In the genomic region with DNA sequence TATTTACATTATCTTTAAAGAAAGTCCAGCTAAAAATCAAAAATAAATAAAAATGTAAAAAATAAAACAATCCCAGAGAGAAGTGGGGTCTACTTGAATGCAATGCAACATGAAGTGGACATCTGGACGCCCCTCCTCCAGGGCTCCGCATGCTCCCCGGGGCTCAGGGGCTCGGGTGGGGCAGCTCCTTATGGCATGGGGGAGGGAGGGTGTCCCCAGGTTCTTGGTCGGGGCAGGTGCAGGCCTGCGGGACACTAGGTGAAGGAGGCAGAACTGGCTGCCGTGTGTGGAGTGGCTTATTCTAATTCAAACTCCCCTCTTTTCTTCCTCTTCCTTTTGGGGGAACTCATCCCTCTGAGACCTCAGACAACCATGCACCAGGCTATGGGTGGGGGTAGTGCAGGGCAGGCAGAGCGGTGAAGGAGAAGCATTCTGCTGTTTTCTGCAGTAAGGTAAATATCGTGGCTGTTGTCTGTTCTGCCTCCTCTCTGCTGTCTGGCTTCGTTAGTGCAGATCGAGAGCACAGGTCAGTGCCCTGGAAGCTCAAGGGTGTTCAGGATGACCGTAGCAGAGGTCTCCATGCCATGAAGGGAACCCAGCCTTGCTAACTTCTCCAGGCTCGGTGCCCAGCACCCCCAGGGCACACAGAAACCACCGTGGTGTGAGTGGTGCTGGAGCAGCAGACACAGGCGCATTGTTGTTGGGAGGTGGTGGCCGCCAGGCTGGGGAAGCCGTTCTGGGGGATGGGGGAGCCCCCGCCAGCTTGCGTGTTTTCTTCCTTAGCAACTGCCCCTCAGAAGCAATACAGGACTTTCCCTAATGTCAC, we compare ENCODE assay signal across 2 cellular contexts.
TF ChIP-seq lines count a peak whose summit lies in the region.

No MANE protein-coding gene starts in this region.

TF ChIP-seq in H1, 55 proteins besides CTCF, POLR2A, EP300 and RAD21:
- TF ChIP-seq, protein P1, sequence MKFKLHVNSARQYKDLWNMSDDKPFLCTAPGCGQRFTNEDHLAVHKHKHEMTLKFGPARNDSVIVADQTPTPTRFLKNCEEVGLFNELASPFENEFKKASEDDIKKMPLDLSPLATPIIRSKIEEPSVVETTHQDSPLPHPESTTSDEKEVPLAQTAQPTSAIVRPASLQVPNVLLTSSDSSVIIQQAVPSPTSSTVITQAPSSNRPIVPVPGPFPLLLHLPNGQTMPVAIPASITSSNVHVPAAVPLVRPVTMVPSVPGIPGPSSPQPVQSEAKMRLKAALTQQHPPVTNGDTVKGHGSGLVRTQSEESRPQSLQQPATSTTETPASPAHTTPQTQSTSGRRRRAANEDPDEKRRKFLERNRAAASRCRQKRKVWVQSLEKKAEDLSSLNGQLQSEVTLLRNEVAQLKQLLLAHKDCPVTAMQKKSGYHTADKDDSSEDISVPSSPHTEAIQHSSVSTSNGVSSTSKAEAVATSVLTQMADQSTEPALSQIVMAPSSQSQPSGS (IDR thresholded peaks at IDR 0.05; ENCODE audit: low read length) = no peak
- TF ChIP-seq KDM4A (IDR thresholded peaks at IDR 0.05; ENCODE audit: low read depth, low read length, severe bottlenecking) (no peak), TAF7 (optimal IDR thresholded peaks at IDR 0.05; ENCODE audit: borderline replicate concordance, low read depth, low read length) (no peak), JUN (IDR thresholded peaks at IDR 0.05; ENCODE audit: low read depth, low read length) (no peak), TCF12 (IDR thresholded peaks at IDR 0.05; ENCODE audit: low read depth, low read length) (no peak), EGR1 (IDR thresholded peaks at IDR 0.05; ENCODE audit: borderline replicate concordance, low read depth, low read length) (no peak), SP1 (IDR thresholded peaks at IDR 0.05; ENCODE audit: low read depth, low read length) (no peak), GTF2F1 (IDR thresholded peaks at IDR 0.05; ENCODE audit: borderline replicate concordance, low read depth, low read length) (no peak), TAF1 (IDR thresholded peaks at IDR 0.05; ENCODE audit: low read depth, low read length) (no peak)
- TF ChIP-seq, protein P2, sequence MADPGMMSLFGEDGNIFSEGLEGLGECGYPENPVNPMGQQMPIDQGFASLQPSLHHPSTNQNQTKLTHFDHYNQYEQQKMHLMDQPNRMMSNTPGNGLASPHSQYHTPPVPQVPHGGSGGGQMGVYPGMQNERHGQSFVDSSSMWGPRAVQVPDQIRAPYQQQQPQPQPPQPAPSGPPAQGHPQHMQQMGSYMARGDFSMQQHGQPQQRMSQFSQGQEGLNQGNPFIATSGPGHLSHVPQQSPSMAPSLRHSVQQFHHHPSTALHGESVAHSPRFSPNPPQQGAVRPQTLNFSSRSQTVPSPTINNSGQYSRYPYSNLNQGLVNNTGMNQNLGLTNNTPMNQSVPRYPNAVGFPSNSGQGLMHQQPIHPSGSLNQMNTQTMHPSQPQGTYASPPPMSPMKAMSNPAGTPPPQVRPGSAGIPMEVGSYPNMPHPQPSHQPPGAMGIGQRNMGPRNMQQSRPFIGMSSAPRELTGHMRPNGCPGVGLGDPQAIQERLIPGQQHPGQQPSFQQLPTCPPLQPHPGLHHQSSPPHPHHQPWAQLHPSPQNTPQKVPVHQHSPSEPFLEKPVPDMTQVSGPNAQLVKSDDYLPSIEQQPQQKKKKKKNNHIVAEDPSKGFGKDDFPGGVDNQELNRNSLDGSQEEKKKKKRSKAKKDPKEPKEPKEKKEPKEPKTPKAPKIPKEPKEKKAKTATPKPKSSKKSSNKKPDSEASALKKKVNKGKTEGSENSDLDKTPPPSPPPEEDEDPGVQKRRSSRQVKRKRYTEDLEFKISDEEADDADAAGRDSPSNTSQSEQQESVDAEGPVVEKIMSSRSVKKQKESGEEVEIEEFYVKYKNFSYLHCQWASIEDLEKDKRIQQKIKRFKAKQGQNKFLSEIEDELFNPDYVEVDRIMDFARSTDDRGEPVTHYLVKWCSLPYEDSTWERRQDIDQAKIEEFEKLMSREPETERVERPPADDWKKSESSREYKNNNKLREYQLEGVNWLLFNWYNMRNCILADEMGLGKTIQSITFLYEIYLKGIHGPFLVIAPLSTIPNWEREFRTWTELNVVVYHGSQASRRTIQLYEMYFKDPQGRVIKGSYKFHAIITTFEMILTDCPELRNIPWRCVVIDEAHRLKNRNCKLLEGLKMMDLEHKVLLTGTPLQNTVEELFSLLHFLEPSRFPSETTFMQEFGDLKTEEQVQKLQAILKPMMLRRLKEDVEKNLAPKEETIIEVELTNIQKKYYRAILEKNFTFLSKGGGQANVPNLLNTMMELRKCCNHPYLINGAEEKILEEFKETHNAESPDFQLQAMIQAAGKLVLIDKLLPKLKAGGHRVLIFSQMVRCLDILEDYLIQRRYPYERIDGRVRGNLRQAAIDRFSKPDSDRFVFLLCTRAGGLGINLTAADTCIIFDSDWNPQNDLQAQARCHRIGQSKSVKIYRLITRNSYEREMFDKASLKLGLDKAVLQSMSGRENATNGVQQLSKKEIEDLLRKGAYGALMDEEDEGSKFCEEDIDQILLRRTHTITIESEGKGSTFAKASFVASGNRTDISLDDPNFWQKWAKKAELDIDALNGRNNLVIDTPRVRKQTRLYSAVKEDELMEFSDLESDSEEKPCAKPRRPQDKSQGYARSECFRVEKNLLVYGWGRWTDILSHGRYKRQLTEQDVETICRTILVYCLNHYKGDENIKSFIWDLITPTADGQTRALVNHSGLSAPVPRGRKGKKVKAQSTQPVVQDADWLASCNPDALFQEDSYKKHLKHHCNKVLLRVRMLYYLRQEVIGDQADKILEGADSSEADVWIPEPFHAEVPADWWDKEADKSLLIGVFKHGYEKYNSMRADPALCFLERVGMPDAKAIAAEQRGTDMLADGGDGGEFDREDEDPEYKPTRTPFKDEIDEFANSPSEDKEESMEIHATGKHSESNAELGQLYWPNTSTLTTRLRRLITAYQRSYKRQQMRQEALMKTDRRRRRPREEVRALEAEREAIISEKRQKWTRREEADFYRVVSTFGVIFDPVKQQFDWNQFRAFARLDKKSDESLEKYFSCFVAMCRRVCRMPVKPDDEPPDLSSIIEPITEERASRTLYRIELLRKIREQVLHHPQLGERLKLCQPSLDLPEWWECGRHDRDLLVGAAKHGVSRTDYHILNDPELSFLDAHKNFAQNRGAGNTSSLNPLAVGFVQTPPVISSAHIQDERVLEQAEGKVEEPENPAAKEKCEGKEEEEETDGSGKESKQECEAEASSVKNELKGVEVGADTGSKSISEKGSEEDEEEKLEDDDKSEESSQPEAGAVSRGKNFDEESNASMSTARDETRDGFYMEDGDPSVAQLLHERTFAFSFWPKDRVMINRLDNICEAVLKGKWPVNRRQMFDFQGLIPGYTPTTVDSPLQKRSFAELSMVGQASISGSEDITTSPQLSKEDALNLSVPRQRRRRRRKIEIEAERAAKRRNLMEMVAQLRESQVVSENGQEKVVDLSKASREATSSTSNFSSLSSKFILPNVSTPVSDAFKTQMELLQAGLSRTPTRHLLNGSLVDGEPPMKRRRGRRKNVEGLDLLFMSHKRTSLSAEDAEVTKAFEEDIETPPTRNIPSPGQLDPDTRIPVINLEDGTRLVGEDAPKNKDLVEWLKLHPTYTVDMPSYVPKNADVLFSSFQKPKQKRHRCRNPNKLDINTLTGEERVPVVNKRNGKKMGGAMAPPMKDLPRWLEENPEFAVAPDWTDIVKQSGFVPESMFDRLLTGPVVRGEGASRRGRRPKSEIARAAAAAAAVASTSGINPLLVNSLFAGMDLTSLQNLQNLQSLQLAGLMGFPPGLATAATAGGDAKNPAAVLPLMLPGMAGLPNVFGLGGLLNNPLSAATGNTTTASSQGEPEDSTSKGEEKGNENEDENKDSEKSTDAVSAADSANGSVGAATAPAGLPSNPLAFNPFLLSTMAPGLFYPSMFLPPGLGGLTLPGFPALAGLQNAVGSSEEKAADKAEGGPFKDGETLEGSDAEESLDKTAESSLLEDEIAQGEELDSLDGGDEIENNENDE (IDR thresholded peaks at IDR 0.05; ENCODE audit: insufficient replicate concordance, low read length) = no peak

TF ChIP-seq in HepG2, 621 proteins besides CTCF, POLR2A, EP300 and RAD21:
- TF ChIP-seq, protein P3, sequence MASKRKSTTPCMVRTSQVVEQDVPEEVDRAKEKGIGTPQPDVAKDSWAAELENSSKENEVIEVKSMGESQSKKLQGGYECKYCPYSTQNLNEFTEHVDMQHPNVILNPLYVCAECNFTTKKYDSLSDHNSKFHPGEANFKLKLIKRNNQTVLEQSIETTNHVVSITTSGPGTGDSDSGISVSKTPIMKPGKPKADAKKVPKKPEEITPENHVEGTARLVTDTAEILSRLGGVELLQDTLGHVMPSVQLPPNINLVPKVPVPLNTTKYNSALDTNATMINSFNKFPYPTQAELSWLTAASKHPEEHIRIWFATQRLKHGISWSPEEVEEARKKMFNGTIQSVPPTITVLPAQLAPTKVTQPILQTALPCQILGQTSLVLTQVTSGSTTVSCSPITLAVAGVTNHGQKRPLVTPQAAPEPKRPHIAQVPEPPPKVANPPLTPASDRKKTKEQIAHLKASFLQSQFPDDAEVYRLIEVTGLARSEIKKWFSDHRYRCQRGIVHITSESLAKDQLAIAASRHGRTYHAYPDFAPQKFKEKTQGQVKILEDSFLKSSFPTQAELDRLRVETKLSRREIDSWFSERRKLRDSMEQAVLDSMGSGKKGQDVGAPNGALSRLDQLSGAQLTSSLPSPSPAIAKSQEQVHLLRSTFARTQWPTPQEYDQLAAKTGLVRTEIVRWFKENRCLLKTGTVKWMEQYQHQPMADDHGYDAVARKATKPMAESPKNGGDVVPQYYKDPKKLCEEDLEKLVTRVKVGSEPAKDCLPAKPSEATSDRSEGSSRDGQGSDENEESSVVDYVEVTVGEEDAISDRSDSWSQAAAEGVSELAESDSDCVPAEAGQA (IDR thresholded peaks at IDR 0.05; ENCODE audit: low read depth) = 0 out of 2 replicates have a peak, but pooled peaks have one; percentile 17
- TF ChIP-seq, protein P3 (CRISPR knock-in tag; IDR thresholded peaks at IDR 0.05; ENCODE audit: borderline replicate concordance) = no peak
- TF ChIP-seq MEIS2 (CRISPR knock-in tag; IDR thresholded peaks at IDR 0.05) = no peak
- TF ChIP-seq ZBTB7A (CRISPR knock-in tag; IDR thresholded peaks at IDR 0.05) = 0 out of 2 replicates have a peak, but pooled peaks have one; percentile 32
- peak; percentile 30; the same call in 1 of the 2 replicates for TF ChIP-seq SMC3 (IDR thresholded peaks at IDR 0.05; ENCODE audit: low read length)
- peak; percentile 27 for TF ChIP-seq TEAD3 (CRISPR knock-in tag; optimal IDR thresholded peaks at IDR 0.05; ENCODE audit: borderline replicate concordance)
- TF ChIP-seq, protein P4, sequence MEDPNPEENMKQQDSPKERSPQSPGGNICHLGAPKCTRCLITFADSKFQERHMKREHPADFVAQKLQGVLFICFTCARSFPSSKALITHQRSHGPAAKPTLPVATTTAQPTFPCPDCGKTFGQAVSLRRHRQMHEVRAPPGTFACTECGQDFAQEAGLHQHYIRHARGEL (CRISPR knock-in tag; IDR thresholded peaks at IDR 0.05) = no peak
TF ChIP-seq in HepG2: peak in this region for 4.
